9 cellular contexts compared by ENCODE assay signal in genomic region chr1:18874036-18874435, GRCh38. TPM values are rescaled to one million over a fixed set of nuclear protein-coding genes. Genes with fewer than 3 reads are reported as not detected.
"Had no signal": no experiment of that assay in that cellular context is flagged by ENCODE, and none has a peak within 500 bp of the region (broad histone marks: within the 10 kb centered on the region; RNA-seq: fewer than 3 reads in every experiment).

No MANE protein-coding gene starts in this region.

- FAIRE-seq: G401.6, GM12878, GM12891, GM12892, GM18507, GM19239 had no signal

- H3K4me3 ChIP-seq: GM12878 had no signal

- ATAC-seq: GM12878 had no signal

- DNase-seq: GDM1, GF-D8 had no signal

RNA-seq across cellular contexts. Expression of gene TAS1R2, which starts 14.6 kb away (rescaled TPM):
- total RNA-seq: G401, GM12878 had no signal
- polyA plus RNA-seq: GM12878 had no signal
